ENCODE assay signal across 20 cellular contexts in genomic region chr17:58617563-58617962, GRCh38.
"Had no signal": no experiment of that assay in that cellular context is flagged by ENCODE, and none has a peak within 500 bp of the region (broad histone marks: within the 10 kb centered on the region; RNA-seq: fewer than 3 reads in every experiment).

No MANE protein-coding gene starts in this region.

- H3K4me3 Mint-ChIP-seq: nephron had no signal

- H3K9me3 Mint-ChIP-seq: nephron had no signal

- ATAC-seq: right cardiac atrium had no signal

- H3K36me3 ChIP-seq: ascending aorta, breast epithelium, esophagus squamous epithelium, left ventricle myocardium inferior, prostate gland, stomach, upper lobe of left lung had no signal

- H3K4me2 ChIP-seq: smooth muscle cell had no signal

- DNase-seq: activated CD4-positive, alpha-beta T cell treated with anti-CD3 and anti-CD28 coated beads for 48 hours; activated CD8-positive, alpha-beta memory T cell treated with anti-CD3 and anti-CD28 coated beads for 24 hours; activated naive CD4-positive, alpha-beta T cell; cerebellar nuclear complex; effector CD8-positive, alpha-beta T cell; esophagus squamous epithelium; hippocampal formation; left ventricle myocardium inferior; occipital lobe; right cardiac atrium; stomach; T1000; testis; upper lobe of left lung had no signal

- H3K4me1 Mint-ChIP-seq: nephron had no signal

- H3K4me3 ChIP-seq: ascending aorta, breast epithelium, esophagus squamous epithelium, left ventricle myocardium inferior, prostate gland, smooth muscle cell, stomach, testis, upper lobe of left lung had no signal

- H3K9me3 ChIP-seq: ascending aorta, breast epithelium, esophagus squamous epithelium, left ventricle myocardium inferior, prostate gland, stomach, testis, upper lobe of left lung had no signal

- H3K27ac ChIP-seq: ascending aorta, breast epithelium, esophagus squamous epithelium, left ventricle myocardium inferior, prostate gland, stomach, testis, upper lobe of left lung, VCaP had no signal

- H3K4me1 ChIP-seq: ascending aorta, breast epithelium, esophagus squamous epithelium, left ventricle myocardium inferior, prostate gland, stomach, testis, upper lobe of left lung had no signal

- H3K27ac Mint-ChIP-seq: nephron had no signal

- H3K27me3 ChIP-seq: ascending aorta, breast epithelium, esophagus squamous epithelium, stomach, testis, upper lobe of left lung had no signal
